ENCODE assay signal across 9 cellular contexts in the genomic region with DNA sequence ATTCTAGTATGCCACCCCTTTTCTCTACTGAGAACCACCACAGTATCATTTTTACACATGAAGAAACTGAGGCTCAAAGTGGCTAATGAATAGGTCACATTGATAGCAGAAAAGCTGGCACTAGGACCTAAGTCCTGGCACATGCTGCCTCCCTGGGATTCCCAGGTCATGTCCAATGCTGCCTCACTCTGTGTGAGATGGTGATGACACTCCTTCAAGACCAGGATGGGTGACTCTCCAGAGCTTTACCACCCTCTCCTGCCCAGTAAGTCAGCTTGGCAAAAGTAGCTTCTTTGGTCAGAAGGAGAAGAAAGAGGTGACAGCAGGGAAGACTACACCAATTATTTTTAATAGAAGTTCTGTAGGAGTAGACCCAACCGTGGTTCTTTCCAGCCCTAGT. TPM values are rescaled to one million over a fixed set of nuclear protein-coding genes. Genes with fewer than 3 reads are reported as not detected.
"Had no signal": no experiment of that assay in that cellular context is flagged by ENCODE, and none has a peak within 500 bp of the region (broad histone marks: within the 10 kb centered on the region; RNA-seq: fewer than 3 reads in every experiment).

No MANE protein-coding gene starts in this region.

- H3K4me1 ChIP-seq: lower lobe of right lung, uterus had no signal

- H3K4me3 ChIP-seq: lower lobe of right lung, tibial artery, uterus had no signal

- DNase-seq: activated CD4-positive, alpha-beta T cell treated with anti-CD3 and anti-CD28 coated beads, Interleukin-2, amount 50 U/mL, for 4 hours; activated CD8-positive, alpha-beta memory T cell treated with anti-CD3 and anti-CD28 coated beads, Interleukin-2, amount 10 ng/mL, durations not matched to agents 7 days and 5 days; activated effector memory CD4-positive, alpha-beta T cell treated with Interleukin-2 at 50 U/mL for 16 hours; activated T-cell treated with anti-CD3 and anti-CD28 coated beads, Interleukin-2, amount 50 U/mL, for 24 hours; lower lobe of right lung; tibial artery had no signal

- H3K9me3 ChIP-seq: lower lobe of right lung, tibial artery, uterus had no signal

- H3K27me3 ChIP-seq: uterus had no signal

- H3K27ac ChIP-seq: lower lobe of right lung, tibial artery, uterus had no signal

- H3K36me3 ChIP-seq: lower lobe of right lung, tibial artery, uterus had no signal

RNA-seq across cellular contexts. Expression of a gene that starts 13.3 kb away (rescaled TPM):
- total RNA-seq: activated CD8-positive, alpha-beta memory T cell treated with anti-CD3 and anti-CD28 coated beads, Interleukin-2, amount 10 ng/mL, durations not matched to agents 7 days and 5 days; activated naive CD4-positive, alpha-beta T cell treated with anti-CD3 and anti-CD28 coated beads, Interleukin-2, amount 50 U/mL, for 72 hours; lower lobe of right lung had no signal

RNA-seq across cellular contexts. Expression of a gene that starts 34.8 kb away (rescaled TPM):
- total RNA-seq: activated CD8-positive, alpha-beta memory T cell treated with anti-CD3 and anti-CD28 coated beads, Interleukin-2, amount 10 ng/mL, durations not matched to agents 7 days and 5 days; activated naive CD4-positive, alpha-beta T cell treated with anti-CD3 and anti-CD28 coated beads, Interleukin-2, amount 50 U/mL, for 72 hours; dermis microvascular lymphatic vessel endothelial cell; lower lobe of right lung; uterus had no signal
